In the genomic region with DNA sequence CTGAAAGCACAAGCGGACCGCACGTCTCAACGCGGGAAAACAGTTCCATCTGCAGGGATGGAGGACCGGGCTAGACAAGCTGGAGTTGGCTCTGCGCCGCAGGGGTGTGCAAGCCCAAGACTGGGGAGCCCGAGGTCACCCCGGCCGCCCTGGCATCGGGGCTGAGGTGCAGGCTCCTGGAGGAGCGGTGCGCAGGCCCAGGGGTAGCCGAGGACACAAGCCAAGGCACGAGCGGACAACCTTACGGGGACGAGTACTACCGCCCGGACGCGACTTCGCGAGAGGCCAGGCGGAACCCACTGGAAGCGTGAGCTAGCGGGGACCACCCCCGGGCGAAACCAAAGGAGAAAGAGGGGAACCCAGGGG, we compare ENCODE assay signal across 1 cellular context.
A peak's percentile ranks its signal among the peaks of the same experiment; 100 is the strongest.
TF ChIP-seq lines count a peak whose summit lies in the region.

No MANE protein-coding gene starts in this region.

TF ChIP-seq in HepG2, 621 proteins besides CTCF, POLR2A, EP300 and RAD21 (continued from another document):
- TF ChIP-seq, protein P1, sequence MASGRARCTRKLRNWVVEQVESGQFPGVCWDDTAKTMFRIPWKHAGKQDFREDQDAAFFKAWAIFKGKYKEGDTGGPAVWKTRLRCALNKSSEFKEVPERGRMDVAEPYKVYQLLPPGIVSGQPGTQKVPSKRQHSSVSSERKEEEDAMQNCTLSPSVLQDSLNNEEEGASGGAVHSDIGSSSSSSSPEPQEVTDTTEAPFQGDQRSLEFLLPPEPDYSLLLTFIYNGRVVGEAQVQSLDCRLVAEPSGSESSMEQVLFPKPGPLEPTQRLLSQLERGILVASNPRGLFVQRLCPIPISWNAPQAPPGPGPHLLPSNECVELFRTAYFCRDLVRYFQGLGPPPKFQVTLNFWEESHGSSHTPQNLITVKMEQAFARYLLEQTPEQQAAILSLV (CRISPR knock-in tag; IDR thresholded peaks at IDR 0.05; ENCODE audit: borderline replicate concordance): 0 out of 2 replicates have a peak, but pooled peaks have one; percentile 35
- TF ChIP-seq, protein P2, sequence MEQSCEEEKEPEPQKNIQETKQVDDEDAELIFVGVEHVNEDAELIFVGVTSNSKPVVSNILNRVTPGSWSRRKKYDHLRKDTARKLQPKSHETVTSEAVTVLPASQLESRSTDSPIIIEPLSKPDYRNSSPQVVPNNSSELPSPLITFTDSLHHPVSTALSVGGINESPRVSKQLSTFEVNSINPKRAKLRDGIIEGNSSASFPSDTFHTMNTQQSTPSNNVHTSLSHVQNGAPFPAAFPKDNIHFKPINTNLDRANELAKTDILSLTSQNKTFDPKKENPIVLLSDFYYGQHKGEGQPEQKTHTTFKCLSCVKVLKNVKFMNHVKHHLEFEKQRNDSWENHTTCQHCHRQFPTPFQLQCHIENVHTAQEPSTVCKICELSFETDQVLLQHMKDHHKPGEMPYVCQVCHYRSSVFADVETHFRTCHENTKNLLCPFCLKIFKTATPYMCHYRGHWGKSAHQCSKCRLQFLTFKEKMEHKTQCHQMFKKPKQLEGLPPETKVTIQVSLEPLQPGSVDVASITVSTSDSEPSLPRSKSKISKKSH (CRISPR knock-in tag; IDR thresholded peaks at IDR 0.05; ENCODE audit: borderline replicate concordance): 0 out of 2 replicates have a peak, but pooled peaks have one; percentile 45
- TF ChIP-seq ZNF891 (CRISPR knock-in tag; IDR thresholded peaks at IDR 0.05): 0 out of 2 replicates have a peak, but pooled peaks have one; percentile 75
- TF ChIP-seq, protein P3, sequence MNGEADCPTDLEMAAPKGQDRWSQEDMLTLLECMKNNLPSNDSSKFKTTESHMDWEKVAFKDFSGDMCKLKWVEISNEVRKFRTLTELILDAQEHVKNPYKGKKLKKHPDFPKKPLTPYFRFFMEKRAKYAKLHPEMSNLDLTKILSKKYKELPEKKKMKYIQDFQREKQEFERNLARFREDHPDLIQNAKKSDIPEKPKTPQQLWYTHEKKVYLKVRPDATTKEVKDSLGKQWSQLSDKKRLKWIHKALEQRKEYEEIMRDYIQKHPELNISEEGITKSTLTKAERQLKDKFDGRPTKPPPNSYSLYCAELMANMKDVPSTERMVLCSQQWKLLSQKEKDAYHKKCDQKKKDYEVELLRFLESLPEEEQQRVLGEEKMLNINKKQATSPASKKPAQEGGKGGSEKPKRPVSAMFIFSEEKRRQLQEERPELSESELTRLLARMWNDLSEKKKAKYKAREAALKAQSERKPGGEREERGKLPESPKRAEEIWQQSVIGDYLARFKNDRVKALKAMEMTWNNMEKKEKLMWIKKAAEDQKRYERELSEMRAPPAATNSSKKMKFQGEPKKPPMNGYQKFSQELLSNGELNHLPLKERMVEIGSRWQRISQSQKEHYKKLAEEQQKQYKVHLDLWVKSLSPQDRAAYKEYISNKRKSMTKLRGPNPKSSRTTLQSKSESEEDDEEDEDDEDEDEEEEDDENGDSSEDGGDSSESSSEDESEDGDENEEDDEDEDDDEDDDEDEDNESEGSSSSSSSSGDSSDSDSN (CRISPR knock-in tag; IDR thresholded peaks at IDR 0.05): peak; percentile 76; the same call in 1 of the 2 replicates
- peak; percentile 51; the same call in 1 of the 2 replicates for TF ChIP-seq KDM5B (CRISPR knock-in tag; IDR thresholded peaks at IDR 0.05; ENCODE audit: borderline replicate concordance)
